ENCODE assay signal across 9 cellular contexts in genomic region chr1:62735491-62736171, GRCh38. TPM values are rescaled to one million over a fixed set of nuclear protein-coding genes. Genes with fewer than 3 reads are reported as not detected.
DNase-seq lines count a peak whose midpoint lies in the region; ATAC-seq and TF ChIP-seq lines count a peak whose summit lies in the region.
"Had no signal": no experiment of that assay in that cellular context is flagged by ENCODE, and none has a peak within 500 bp of the region (broad histone marks: within the 10 kb centered on the region; RNA-seq: fewer than 3 reads in every experiment).

No MANE protein-coding gene starts in this region.

- H3K4me3 ChIP-seq in HCT116 (replicated peaks in 1 of 2; ENCODE audit: low read depth in 1 of 2, low read length in 2 of 2) (no peak overlapping the region), heart right ventricle (no peak overlapping the region), suprapubic skin (no peak overlapping the region), PC-9 (no peak overlapping the region)

- H3K9me2 ChIP-seq in HCT116 (ENCODE audit: insufficient read depth) = no peaks in the 10 kb centered on the region
- H3K9me2 ChIP-seq in PC-9 (ENCODE audit: insufficient read depth) = no peaks in the 10 kb centered on the region

- POLR2A ChIA-PET in HCT116 (lab: Charles Lee) = no interaction called here
- POLR2A ChIA-PET in PC-9 (lab: Charles Lee; ENCODE audit: unreplicated experiment) = interaction anchor here (0.5 kb wide), 2 partner anchors 48 to 555 kb away, joined by 4 read pairs; partner anchors contain the start of gene ATG4C

- TF ChIP-seq POLR2A in HCT116 (IDR thresholded peaks at IDR 0.05; ENCODE audit: borderline replicate concordance, extremely low read depth, insufficient read depth, insufficient read length) (no peak), suprapubic skin (IDR thresholded peaks at IDR 0.05) (no peak)

- H3K79me2 ChIP-seq in HCT116 (ENCODE audit: insufficient read depth, low read length) = no peaks in the 10 kb centered on the region
- no peaks in the 10 kb centered on the region for H3K79me2 ChIP-seq in PC-9 (ENCODE audit: low read depth)

- intact Hi-C loops in HCT116 (cut with micrococcal nuclease) = no loop called here
- intact Hi-C loops in heart right ventricle (cut with DNase I) = loop anchor here in 1 of 10 donors (5.0 kb wide), 1 partner anchor 223 kb away; no protein-coding TSS in a partner anchor
- intact Hi-C loops in PC-9 (cut with micrococcal nuclease; ENCODE audit: unreplicated experiment) = no loop called here

- TF ChIP-seq EP300 in suprapubic skin (IDR thresholded peaks at IDR 0.05) = no peak

- H2AFZ ChIP-seq in HCT116 (ENCODE audit: low read depth, low read length, poor library complexity, severe bottlenecking) (peak overlapping the region; percentile 70), PC-9 (no peak overlapping the region)

- no peaks in the 10 kb centered on the region for H3K9me3 ChIP-seq in HCT116 (ENCODE audit: control insufficient read depth in 1 of 2, insufficient read depth in 1 of 2, low read depth in 1 of 2, low read length in 2 of 2)
- H3K9me3 ChIP-seq in heart right ventricle = no peaks in the 10 kb centered on the region
- no peaks in the 10 kb centered on the region for H3K9me3 ChIP-seq in suprapubic skin
- H3K9me3 ChIP-seq in PC-9 (ENCODE audit: insufficient read depth, low read depth) = no peaks in the 10 kb centered on the region

- peaks cover 0 to 7% of the 10 kb centered on the region in 2 experiments; a peak in 3 of 4 replicates for H3K4me1 ChIP-seq in HCT116 (ENCODE audit: control insufficient read depth in 1 of 2, insufficient read depth in 2 of 2, low read length in 2 of 2)
- peaks cover 0 to 27% (median 12%) of the 10 kb centered on the region in 9 donors for H3K4me1 ChIP-seq in heart right ventricle
- H3K4me1 ChIP-seq in suprapubic skin = peaks cover 6% of the 10 kb centered on the region
- no peaks in the 10 kb centered on the region for H3K4me1 ChIP-seq in PC-9 (replicated peaks; ENCODE audit: insufficient read depth)

- H3K27ac ChIP-seq in HCT116 (ENCODE audit: low read depth, low read length) = no peak overlapping the region
- H3K27ac ChIP-seq in heart right ventricle = peak overlapping the region in 1 of 10 donors; percentile 43
- H3K27ac ChIP-seq in suprapubic skin = peak overlapping the region; percentile 14
- no peak overlapping the region for H3K27ac ChIP-seq in PC-9

- DNase-seq in HCT116 (ENCODE audit: low read depth, low spot score) (no peak), amniotic epithelial cell (ENCODE audit: low read depth) (peak; percentile 69), heart right ventricle (no peak), suprapubic skin (ENCODE audit: low spot score in 2 of 2) (no peak), GM10266 (ENCODE audit: extremely low spot score) (no peak), SW480 (ENCODE audit: low spot score) (no peak), PC-9 (no peak)
- DNase-seq: activated CD4-positive, alpha-beta memory T cell treated with anti-CD3 and anti-CD28 coated beads, Interleukin-2, amount 10 ng/mL, durations not matched to agents 7 days and 5 days; NCI-H187 treated with DMSO at 0.1 percent for 48 hours had no signal

- 55 to 63% methylated on average over 3 of the region's 3 CpGs for WGBS in heart right ventricle, 2 donors
- 56% methylated on average over 3 of the region's 3 CpGs for WGBS in suprapubic skin

- H3K27me3 ChIP-seq in HCT116 (ENCODE audit: insufficient read depth, low read length) (no peaks in the 10 kb centered on the region), heart right ventricle (peaks cover 0 to 21% (median 4%) of the 10 kb centered on the region in 7 donors), suprapubic skin (no peaks in the 10 kb centered on the region), PC-9 (ENCODE audit: insufficient read depth, low read depth) (no peaks in the 10 kb centered on the region)

- H4K20me1 ChIP-seq in HCT116 (ENCODE audit: insufficient read depth) (no peaks in the 10 kb centered on the region), PC-9 (ENCODE audit: insufficient read depth) (no peaks in the 10 kb centered on the region)

- H3F3A ChIP-seq in PC-9 (ENCODE audit: insufficient read depth, low read depth) = no peaks in the 10 kb centered on the region

- TF ChIP-seq CTCF in HCT116 (IDR thresholded peaks at IDR 0.05 in 2 of 3, conservative IDR thresholded peaks at IDR 0.05 in 1 of 3; ENCODE audit: borderline replicate concordance in 1 of 3, insufficient read depth in 1 of 3, low read depth in 2 of 3, low read length in 2 of 3) (no peak), heart right ventricle (IDR thresholded peaks at IDR 0.05) (no peak), suprapubic skin (IDR thresholded peaks at IDR 0.05) (no peak), GM10266 (IDR thresholded peaks at IDR 0.05; ENCODE audit: control insufficient read depth, insufficient read depth, low read depth, missing control alignments) (no peak), PC-9 (conservative IDR thresholded peaks at IDR 0.05) (no peak)

- H3K4me2 ChIP-seq in HCT116 (ENCODE audit: low read length) = no peak overlapping the region; the same call in 1 of the 2 replicates
- H3K4me2 ChIP-seq in PC-9 = no peak overlapping the region

- no TSS peak for BruUV-seq in HCT116 (replicated peaks; lab: Mats Ljungman, UMichigan)
- BruUV-seq in PC-9 (replicated peaks; lab: Mats Ljungman, UMichigan) = no TSS peak

- CTCF ChIA-PET in HCT116 (lab: Charles Lee) = interaction anchor here (1.6 to 1.8 kb wide), 2 partner anchors 11 to 228 kb away, joined by 4 to 6 read pairs; no protein-coding TSS in a partner anchor
- CTCF ChIA-PET in PC-9 (lab: Charles Lee) = interaction anchor here (0.7 kb wide), 2 partner anchors 100 to 230 kb away, joined by 3 to 4 read pairs; no protein-coding TSS in a partner anchor

- ATAC-seq in HCT116 = no peak
- peak in 6 of 8 donors; percentile 33 to 79 (median 62) for ATAC-seq in heart right ventricle

- RAD21 ChIA-PET in HCT116 (lab: Charles Lee; ENCODE audit: low non-redundant PET in 1 of 2, low total read pairs in 2 of 2, uncharacterized antibody in 2 of 2, unreplicated experiment in 2 of 2) = no interaction called here

- H3K36me3 ChIP-seq in HCT116 (ENCODE audit: control insufficient read depth in 1 of 2, insufficient read depth in 2 of 2, low read length in 2 of 2) (no peaks in the 10 kb centered on the region), heart right ventricle (no peaks in the 10 kb centered on the region), suprapubic skin (no peaks in the 10 kb centered on the region), PC-9 (ENCODE audit: low read depth) (no peaks in the 10 kb centered on the region)

- H3K9ac ChIP-seq in HCT116 (ENCODE audit: low read length) = no peak overlapping the region

- TF ChIP-seq RAD21 in HCT116 (IDR thresholded peaks at IDR 0.05; ENCODE audit: low read depth) = no peak

TF ChIP-seq in HCT116, 20 proteins besides CTCF, POLR2A, EP300 and RAD21:
- no peak for TF ChIP-seq EGR1 (IDR thresholded peaks at IDR 0.05; ENCODE audit: low read depth)
- TF ChIP-seq MAX (IDR thresholded peaks at IDR 0.05) = no peak
- peak; percentile 27; the same call in 1 of the 2 replicates for TF ChIP-seq FOSL1 (IDR thresholded peaks at IDR 0.05; ENCODE audit: low read depth)

RNA-seq across cellular contexts. Expression of gene DOCK7, which starts 47.4 kb away (rescaled TPM):
- total RNA-seq in HCT116 (2021; ENCODE audit: unreplicated experiment) = 49.0 TPM
- polyA plus RNA-seq in HCT116 (2012) = 35.3 and 46.0 TPM in 2 replicates
- 10 to 100 TPM in 7 of 10 donors, 1 to 10 TPM in 3; 8.6 to 17.1 (median 11.4) TPM for total RNA-seq in heart right ventricle
- polyA plus RNA-seq in heart right ventricle = 1 to 10 TPM; 3.5 to 5.0 TPM
- total RNA-seq in suprapubic skin = 10 to 100 TPM; 23.4 to 47.0 (median 44.2) TPM
- total RNA-seq in PC-9 (2021) = 34.0 and 34.2 TPM in 2 replicates

RNA-seq across cellular contexts. Expression of gene ATG4C, which starts 48.3 kb away (rescaled TPM):
- total RNA-seq in HCT116 (2021; ENCODE audit: unreplicated experiment) (11.8 TPM), heart right ventricle (10 to 100 TPM in 3 of 10 donors, 1 to 10 TPM in 7; 7.2 to 17.9 (median 9.3) TPM), suprapubic skin (1 to 10 TPM; 4.4 to 8.7 (median 5.4) TPM), PC-9 (2021) (7.5 and 13.8 TPM in 2 replicates)
- polyA plus RNA-seq in HCT116 (2012) = 2.5 and 3.5 TPM in 2 replicates
- polyA plus RNA-seq in heart right ventricle = 1 to 10 TPM; 4.2 to 5.1 TPM
